ENCODE assay signal across 1 cellular context in the genomic region with DNA sequence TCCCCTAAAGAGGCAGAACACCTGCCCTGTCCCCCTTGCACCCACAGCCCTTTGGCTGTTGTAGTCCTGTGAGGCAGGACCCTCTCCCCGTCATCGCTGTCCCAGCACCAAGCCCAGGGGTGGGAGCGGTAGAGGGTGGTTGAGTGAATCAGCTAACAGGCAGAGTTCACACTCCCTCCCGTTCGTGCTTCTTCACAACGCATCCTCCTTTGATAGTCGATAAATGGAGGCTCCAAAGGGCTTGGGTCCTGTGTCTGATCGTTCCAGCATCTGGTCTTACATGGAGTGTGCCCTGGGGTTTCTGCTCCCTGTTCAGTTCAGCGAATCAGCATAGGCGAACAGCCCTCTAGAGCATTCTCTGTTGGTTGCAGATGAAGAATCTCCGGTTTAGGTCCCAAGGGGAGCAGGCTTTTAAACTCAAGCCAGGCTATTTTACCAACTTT.
TF ChIP-seq lines count a peak whose summit lies in the region.

No MANE protein-coding gene starts in this region.

TF ChIP-seq in WTC11, 78 proteins besides CTCF, POLR2A, EP300 and RAD21 (continued from another document):
- TF ChIP-seq, protein P1, sequence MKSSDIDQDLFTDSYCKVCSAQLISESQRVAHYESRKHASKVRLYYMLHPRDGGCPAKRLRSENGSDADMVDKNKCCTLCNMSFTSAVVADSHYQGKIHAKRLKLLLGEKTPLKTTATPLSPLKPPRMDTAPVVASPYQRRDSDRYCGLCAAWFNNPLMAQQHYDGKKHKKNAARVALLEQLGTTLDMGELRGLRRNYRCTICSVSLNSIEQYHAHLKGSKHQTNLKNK (CRISPR knock-in tag; IDR thresholded peaks at IDR 0.05), result no peak
